ENCODE assay signal across 8 cellular contexts in the genomic region with DNA sequence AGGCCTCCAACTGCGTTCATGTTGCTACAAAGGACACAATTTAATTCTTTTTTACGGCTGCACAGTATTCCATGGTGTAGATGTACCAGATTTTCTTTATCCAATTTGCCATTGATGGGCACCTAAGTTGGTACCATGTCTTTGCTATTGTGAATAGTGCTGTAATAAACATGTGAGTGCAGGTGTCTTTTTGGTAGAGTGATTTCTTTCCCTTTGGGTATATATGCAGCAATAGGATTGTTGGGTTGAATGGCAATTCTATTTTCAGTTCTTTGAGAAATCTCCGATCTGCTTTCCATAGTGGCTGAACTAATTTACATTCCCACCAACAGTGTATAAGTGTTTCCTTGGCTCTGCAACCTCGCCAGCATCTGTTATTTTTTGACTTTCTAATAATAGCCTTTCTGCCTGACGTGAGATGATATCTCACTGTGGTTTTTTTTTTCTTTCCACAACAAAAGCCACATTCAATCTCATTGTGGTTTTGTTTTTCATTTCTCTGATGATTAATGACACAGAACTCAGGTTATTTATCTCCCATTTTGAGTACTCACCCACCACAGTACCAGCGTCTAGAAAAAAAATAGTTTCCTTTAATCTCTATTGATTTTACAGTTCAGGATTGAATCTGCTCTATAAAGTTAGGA. TPM values are rescaled to one million over a fixed set of nuclear protein-coding genes. Genes with fewer than 3 reads are reported as not detected.
A peak's percentile ranks its signal among the peaks of the same experiment; 100 is the strongest.
DNase-seq lines count a peak whose midpoint lies in the region; ATAC-seq and TF ChIP-seq lines count a peak whose summit lies in the region.

No MANE protein-coding gene starts in this region.

- no peak for TF ChIP-seq POLR2A in gastrocnemius medialis (IDR thresholded peaks at IDR 0.05)

- H3K4me1 ChIP-seq in gastrocnemius medialis: peaks cover 10 to 21% of the 10 kb centered on the region in 2 donors
- H3K4me1 ChIP-seq in effector memory CD4-positive, alpha-beta T cell (ENCODE audit: control insufficient read depth, insufficient read depth, low read length, poor library complexity, severe bottlenecking): no peaks in the 10 kb centered on the region

- CTCF ChIA-PET in activated CD4-positive, alpha-beta T cell treated with anti-CD3 and anti-CD28 coated beads for 36 hours (lab: Charles Lee): interaction anchor here (0.6 to 1.4 kb wide), 3 partner anchors 14 to 32 kb away, joined by 3 to 4 read pairs (median 3); a partner anchor contains a TSS

- peak overlapping the region; percentile 24 for H3K4me3 Mint-ChIP-seq in activated CD4-positive, alpha-beta T cell treated with anti-CD3 and anti-CD28 coated beads for 36 hours

- H3K27ac Mint-ChIP-seq in activated CD4-positive, alpha-beta T cell treated with anti-CD3 and anti-CD28 coated beads for 36 hours: peak overlapping the region; percentile 51

- H3K27me3 Mint-ChIP-seq in activated CD4-positive, alpha-beta T cell treated with anti-CD3 and anti-CD28 coated beads for 36 hours: peaks cover 7% of the 10 kb centered on the region

- H3K27ac ChIP-seq in gastrocnemius medialis: peak overlapping the region; percentile 31 to 65 (median 48)
- no peak overlapping the region for H3K27ac ChIP-seq in effector memory CD4-positive, alpha-beta T cell (ENCODE audit: insufficient read depth, low read length, poor library complexity, severe bottlenecking)

- intact Hi-C loops in activated CD4-positive, alpha-beta T cell treated with anti-CD3 and anti-CD28 coated beads for 36 hours (cut with DNase I, micrococcal nuclease): loop anchor here (1.0 to 5.0 kb wide), 4 partner anchors 47 to 80 kb away; no protein-coding TSS in a partner anchor
- intact Hi-C loops in gastrocnemius medialis (cut with DNase I; ENCODE audit: low total_unique reads): no loop called here

- in situ Hi-C loops in gastrocnemius medialis (cut with MboI; ENCODE audit: low sequenced_read_pairs in 4 of 4): loop anchor here in 1 of 4 donors (10.0 kb wide), 1 partner anchor 46 kb away; no protein-coding TSS in a partner anchor

- H3K9me3 ChIP-seq in gastrocnemius medialis: no peaks in the 10 kb centered on the region
- H3K9me3 ChIP-seq in effector memory CD4-positive, alpha-beta T cell (ENCODE audit: control insufficient read depth, low read length): no peaks in the 10 kb centered on the region

- TF ChIP-seq CTCF in gastrocnemius medialis (IDR thresholded peaks at IDR 0.05 in 4 of 5, conservative IDR thresholded peaks at IDR 0.05 in 1 of 5): no peak

- peak; percentile 12 for DNase-seq in activated CD4-positive, alpha-beta T cell treated with anti-CD3 and anti-CD28 coated beads for 36 hours
- DNase-seq in activated CD4-positive, alpha-beta T cell treated with anti-CD3 and anti-CD28 coated beads, Interleukin-2, amount 50 U/mL, for 1 hour: no peak
- DNase-seq in MV-4-11 (lab: John Stamatoyannopoulos, UW) (peak; percentile 68), gastrocnemius medialis (no peak), NCI-H128 (lab: John Stamatoyannopoulos, UW; ENCODE audit: unreplicated experiment) (no peak), NCI-H69 (lab: John Stamatoyannopoulos, UW) (no peak)
- DNase-seq in effector memory CD4-positive, alpha-beta T cell: no peak

- H3K27me3 ChIP-seq in gastrocnemius medialis: no peaks in the 10 kb centered on the region
- H3K27me3 ChIP-seq in effector memory CD4-positive, alpha-beta T cell (replicated peaks; ENCODE audit: control insufficient read depth, insufficient read depth, low read length, poor library complexity, severe bottlenecking): no peaks in the 10 kb centered on the region

- peaks cover 18% of the 10 kb centered on the region for H3K9me3 Mint-ChIP-seq in activated CD4-positive, alpha-beta T cell treated with anti-CD3 and anti-CD28 coated beads for 36 hours (ENCODE audit: low read depth)

- H3K36me3 ChIP-seq in gastrocnemius medialis: no peaks in the 10 kb centered on the region
- no peaks in the 10 kb centered on the region for H3K36me3 ChIP-seq in effector memory CD4-positive, alpha-beta T cell (ENCODE audit: control insufficient read depth, insufficient read depth, low read length)

- peaks cover 10% of the 10 kb centered on the region for H3K36me3 Mint-ChIP-seq in activated CD4-positive, alpha-beta T cell treated with anti-CD3 and anti-CD28 coated beads for 36 hours (ENCODE audit: low read depth)

- peak; percentile 77 for ATAC-seq in activated CD4-positive, alpha-beta T cell treated with anti-CD3 and anti-CD28 coated beads for 36 hours
- ATAC-seq in HG02678 (IDR thresholded peaks at IDR 0.05; ENCODE audit: unreplicated experiment) (peak; percentile 86), gastrocnemius medialis (no peak)

- H3K4me3 ChIP-seq in gastrocnemius medialis: no peak overlapping the region
- no peak overlapping the region for H3K4me3 ChIP-seq in effector memory CD4-positive, alpha-beta T cell (ENCODE audit: insufficient read depth, low read depth, low read length, poor library complexity, severe bottlenecking)

- POLR2A ChIA-PET in activated CD4-positive, alpha-beta T cell treated with anti-CD3 and anti-CD28 coated beads for 36 hours (lab: Charles Lee): no interaction called here

- H3K4me1 Mint-ChIP-seq in activated CD4-positive, alpha-beta T cell treated with anti-CD3 and anti-CD28 coated beads for 36 hours: peaks cover 10% of the 10 kb centered on the region

RNA-seq across cellular contexts. Expression of a gene that starts 21.9 kb away (rescaled TPM):
- total RNA-seq in activated CD4-positive, alpha-beta T cell treated with anti-CD3 and anti-CD28 coated beads for 36 hours: 10 to 100 TPM; 21.7 to 21.9 TPM
- total RNA-seq in gastrocnemius medialis: 100 to 1,000 TPM in 1 of 4 donors, 10 to 100 TPM in 3; 64.1 to 116 (median 87.7) TPM

Comparison
In these comparisons a context has a peak if more than half of its experiments do, and no peak if none do; other contexts are left out.
1. DNase-seq: peak in activated CD4-positive, alpha-beta T cell treated with anti-CD3 and anti-CD28 coated beads for 36 hours (single experiment) and MV-4-11 (single experiment); none in activated CD4-positive, alpha-beta T cell treated with anti-CD3 and anti-CD28 coated beads, Interleukin-2, amount 50 U/mL, for 1 hour (single experiment), gastrocnemius medialis (0 of 2), NCI-H128 (single experiment), effector memory CD4-positive, alpha-beta T cell (0 of 3) and NCI-H69 (single experiment).
2. ATAC-seq: peak in activated CD4-positive, alpha-beta T cell treated with anti-CD3 and anti-CD28 coated beads for 36 hours (single experiment) and HG02678 (single experiment); none in gastrocnemius medialis (0 of 2).